ENCODE assay signal across 39 cellular contexts in the genomic region with DNA sequence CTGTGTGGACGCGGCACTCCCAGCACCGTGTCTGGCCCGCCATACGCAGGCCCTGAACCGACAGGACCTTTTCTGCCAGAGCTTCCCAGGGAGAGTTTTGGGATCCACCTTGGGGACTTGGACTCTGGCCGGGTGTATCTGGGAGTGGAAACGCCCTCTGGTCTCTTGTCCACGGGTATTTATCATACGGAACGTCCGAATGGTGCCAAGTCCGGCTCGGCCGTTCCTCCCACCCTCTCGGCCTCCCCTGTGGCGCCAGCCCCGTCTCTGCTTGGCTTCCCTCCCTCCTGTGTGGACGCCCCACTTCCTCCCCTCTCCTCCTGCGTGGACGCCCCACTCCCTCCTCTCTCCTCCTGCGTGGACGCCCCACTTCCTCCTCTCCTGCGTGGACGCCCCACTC. TPM values are rescaled to one million over a fixed set of nuclear protein-coding genes. Genes with fewer than 3 reads are reported as not detected.
DNase-seq lines count a peak whose midpoint lies in the region; ATAC-seq, FAIRE-seq and TF ChIP-seq lines count a peak whose summit lies in the region.
"Had no signal": no experiment of that assay in that cellular context is flagged by ENCODE, and none has a peak within 500 bp of the region (broad histone marks: within the 10 kb centered on the region; RNA-seq: fewer than 3 reads in every experiment).

No MANE protein-coding gene starts in this region.

- no peak overlapping the region for H3K9ac ChIP-seq in HepG2 (ENCODE audit: insufficient read depth, low read depth, low read length)
- H3K9ac ChIP-seq: BLaER1; BLaER1 treated with 17β-estradiol and CSF1 and Interleukin-3, amounts not matched to agents 10 nM and 100 nM had no signal

- intact Hi-C loops in left ventricle myocardium inferior (cut with micrococcal nuclease) (no loop called here), Right ventricle myocardium superior (cut with DNase I) (no loop called here), left ventricle myocardium superior (cut with micrococcal nuclease) (no loop called here), left cardiac atrium (cut with DNase I) (no loop called here), HepG2 (cut with micrococcal nuclease; ENCODE audit: unreplicated experiment) (no loop called here), right lobe of liver (cut with DNase I) (no loop called here)

- in situ Hi-C loops in HepG2 (cut with HindIII; ENCODE audit: extremely low pct_ligation_motif_present, low pct_unique_long_range_greater_than_20kb) = no loop called here

- H3K4me2 ChIP-seq in HepG2 (ENCODE audit: low read depth, low read length) = no peak overlapping the region
- H3K4me2 ChIP-seq: A549; BLaER1; BLaER1 treated with 17β-estradiol and CSF1 and Interleukin-3, amounts not matched to agents 10 nM and 100 nM had no signal

- CTCF ChIA-PET in HepG2 (lab: Yijun Ruan, JAX; ENCODE audit: low intra/inter-chr PET ratio, low total read pairs) = no interaction called here

- POLR2A ChIA-PET in HepG2 (lab: Yijun Ruan, JAX) = no interaction called here

- H2AFZ ChIP-seq in HepG2 (ENCODE audit: low read length) = no peak overlapping the region

- BruUV-seq in HepG2 (replicated peaks; lab: Mats Ljungman, UMichigan) = no TSS peak

- no peaks in the 10 kb centered on the region for H3K79me2 ChIP-seq in HepG2 (ENCODE audit: insufficient read depth, low read length)

- no peak for TF ChIP-seq EP300 in HepG2 (IDR thresholded peaks at IDR 0.05; ENCODE audit: low read depth in 2 of 2, low read length in 2 of 2)
- TF ChIP-seq EP300 in HepG2 (CRISPR knock-in tag; IDR thresholded peaks at IDR 0.05; ENCODE audit: borderline replicate concordance) = no peak

- no peak for DNase-seq in left ventricle myocardium inferior
- no peak for DNase-seq in Right ventricle myocardium superior
- no peak for DNase-seq in left ventricle myocardium superior
- DNase-seq in left cardiac atrium = no peak
- DNase-seq in HepG2 (ENCODE audit: low spot score) = no peak
- no peak for DNase-seq in right lobe of liver
- DNase-seq: 8988T; ACHN; AML-193; BE2C; C1 segment of cervical spinal cord; Caco-2; Calu3; CD4-positive, alpha-beta memory T cell; CD4-positive, alpha-beta T cell; CD4-positive, CD25-positive, alpha-beta regulatory T cell; CD8-positive, alpha-beta memory T cell; CD8-positive, alpha-beta T cell; COR-L47; DMS 273 treated with DMSO at 0.1 percent for 48 hours; DMS153; DMS53; DMS79; DMS79 treated with DMSO at 0.1 percent for 48 hours; DND-41; EL had no signal

- 24% methylated on average over 18 of the region's 25 CpGs for WGBS in HepG2 (ENCODE audit: low lambda C conversion rate)
- 82% methylated on average over 14 of the region's 25 CpGs for WGBS in right lobe of liver (ENCODE audit: insufficient coverage, low coverage, low lambda C conversion rate, missing lambda C conversion rate)

- no peaks in the 10 kb centered on the region for H4K20me1 ChIP-seq in HepG2 (ENCODE audit: insufficient read depth, low read length)
- H4K20me1 ChIP-seq: BLaER1 had no signal

- H3K36me3 ChIP-seq in left ventricle myocardium inferior = no peaks in the 10 kb centered on the region
- H3K36me3 ChIP-seq in HepG2 (replicated peaks in 1 of 2; ENCODE audit: control insufficient read depth in 1 of 2, insufficient read depth in 2 of 2, low read length in 2 of 2) = no peaks in the 10 kb centered on the region
- H3K36me3 ChIP-seq in right lobe of liver = no peaks in the 10 kb centered on the region
- H3K36me3 ChIP-seq: BE2C; BLaER1; BLaER1 treated with 17β-estradiol and CSF1 and Interleukin-3, amounts not matched to agents 10 nM and 100 nM had no signal

- TF ChIP-seq CTCF in left ventricle myocardium inferior (IDR thresholded peaks at IDR 0.05; ENCODE audit: borderline replicate concordance) (no peak), HepG2 (CRISPR knock-in tag; IDR thresholded peaks at IDR 0.05) (no peak), right lobe of liver (IDR thresholded peaks at IDR 0.05) (no peak)

- H3K27me3 ChIP-seq in left ventricle myocardium inferior (ENCODE audit: low read depth) = peaks cover 3% of the 10 kb centered on the region
- H3K27me3 ChIP-seq in HepG2 (ENCODE audit: control insufficient read depth in 1 of 2, insufficient read depth in 2 of 2, low read length in 2 of 2) = peaks cover 5 to 19% of the 10 kb centered on the region in 2 experiments; a peak in 4 of 5 replicates
- no peaks in the 10 kb centered on the region for H3K27me3 ChIP-seq in right lobe of liver
- H3K27me3 ChIP-seq: BE2C; BLaER1; BLaER1 treated with 17β-estradiol and CSF1 and Interleukin-3, amounts not matched to agents 10 nM and 100 nM had no signal

- peak overlapping the region; percentile 19 for H3K27ac ChIP-seq in left ventricle myocardium inferior (replicated peaks)
- H3K27ac ChIP-seq in HepG2 (ENCODE audit: extremely low read length, insufficient read depth, low read length) = no peak overlapping the region
- no peak overlapping the region for H3K27ac ChIP-seq in right lobe of liver
- H3K27ac ChIP-seq: 22Rv1; A549; BLaER1; BLaER1 treated with 17β-estradiol and CSF1 and Interleukin-3, amounts not matched to agents 10 nM and 100 nM; C4-2B had no signal

- H3K4me1 ChIP-seq in left ventricle myocardium inferior (peaks cover 9% of the 10 kb centered on the region), HepG2 (ENCODE audit: insufficient read depth, low read length) (no peaks in the 10 kb centered on the region), right lobe of liver (no peaks in the 10 kb centered on the region)
- H3K4me1 ChIP-seq: A549, BE2C, Caco-2 had no signal

- H3K4me3 ChIP-seq in left ventricle myocardium inferior (no peak overlapping the region), HepG2 (replicated peaks in 1 of 3; ENCODE audit: insufficient read depth in 1 of 3, low read depth in 2 of 3, low read length in 3 of 3) (no peak overlapping the region), right lobe of liver (no peak overlapping the region)
- H3K4me3 ChIP-seq: A549; BLaER1; BLaER1 treated with 17β-estradiol and CSF1 and Interleukin-3, amounts not matched to agents 10 nM and 100 nM had no signal

- TF ChIP-seq RAD21 in HepG2 (CRISPR knock-in tag; IDR thresholded peaks at IDR 0.05) = no peak

- TF ChIP-seq POLR2A in HepG2 (IDR thresholded peaks at IDR 0.05; ENCODE audit: insufficient read depth in 1 of 2, low read depth in 2 of 2, low read length in 2 of 2) = no peak
- no peak for TF ChIP-seq POLR2A in right lobe of liver (IDR thresholded peaks at IDR 0.05)

- ATAC-seq in Right ventricle myocardium superior (ENCODE audit: poor library complexity) (no peak), left ventricle myocardium superior (peak; percentile 57), left cardiac atrium (no peak), HepG2 (peak; percentile 34; the same call in 2 of the 3 replicates), right lobe of liver (no peak)
- ATAC-seq: A549; CD8-positive, alpha-beta T cell had no signal

- FAIRE-seq in HepG2 (lab: Jason Lieb, UNC) = no peak
- FAIRE-seq: A204.1, A549, D721Med had no signal

- H3K9me3 ChIP-seq in left ventricle myocardium inferior (replicated peaks) (no peaks in the 10 kb centered on the region), HepG2 (ENCODE audit: low read length) (no peaks in the 10 kb centered on the region), right lobe of liver (no peaks in the 10 kb centered on the region)
- H3K9me3 ChIP-seq: A549, Caco-2 had no signal

RNA-seq across cellular contexts. Expression of a gene that starts 12.1 kb away (rescaled TPM):
- total RNA-seq in left ventricle myocardium inferior (21.9 TPM), Right ventricle myocardium superior (4.1 TPM), left ventricle myocardium superior (14.3 TPM), left cardiac atrium (1 to 10 TPM; 4.3 to 10.0 TPM), HepG2 (2016; rRNA removed; fragmentation: Illumina TruSeq; extraction: Trizol) (not detected in 2 replicates), right lobe of liver (under 1 TPM in 5 of 6 experiments, not detected in 1; 0.05 to 0.27 (median 0.09) TPM)
- not detected in 2 replicates for total RNA-seq in HepG2 (2016; cell fraction: cytosol; rRNA removed; fragmentation: Illumina TruSeq; extraction: Trizol; ENCODE audit: low read depth)
- total RNA-seq in HepG2 (2016; cell fraction: insoluble cytoplasmic fraction; rRNA removed; fragmentation: Illumina TruSeq; extraction: Trizol) = not detected in 2 replicates
- total RNA-seq in HepG2 (2016; cell fraction: membrane; rRNA removed; fragmentation: Illumina TruSeq; extraction: Trizol) = 0.03 TPM in 1 of 2 replicates, not detected in the other
- not detected in 2 replicates for total RNA-seq in HepG2 (2016; cell fraction: nucleus; rRNA removed; fragmentation: Illumina TruSeq; extraction: Trizol)
- 0.01 and 0.05 TPM in 2 replicates for polyA plus RNA-seq in HepG2 (2011; rRNA removed)
- polyA plus RNA-seq in HepG2 (2011; cell fraction: cytosol; rRNA removed) = 0.07 and 0.09 TPM in 2 replicates
- 0.19 and 0.24 TPM in 2 replicates for polyA plus RNA-seq in HepG2 (2011; cell fraction: nucleus; rRNA removed)
- polyA plus RNA-seq in HepG2 (2012) = 0.15 and 0.39 TPM in 2 replicates
- polyA plus RNA-seq in HepG2 (2016; cell fraction: cytosol; fragmentation: Illumina TruSeq; extraction: Trizol; ENCODE audit: low read depth) = 0.07 TPM in 1 of 2 replicates, not detected in the other
- polyA plus RNA-seq in HepG2 (2016; cell fraction: insoluble cytoplasmic fraction; fragmentation: Illumina TruSeq; extraction: Trizol; ENCODE audit: low read depth) = not detected in 2 replicates
- 0.05 TPM in 1 of 2 replicates, not detected in the other for polyA plus RNA-seq in HepG2 (2016; cell fraction: membrane; fragmentation: Illumina TruSeq; extraction: Trizol; ENCODE audit: low read depth)
- polyA plus RNA-seq in HepG2 (2016; cell fraction: nucleus; fragmentation: Illumina TruSeq; extraction: Trizol; ENCODE audit: insufficient read depth, low read depth) = not detected in 2 replicates
- polyA minus RNA-seq in HepG2 (2011; rRNA and poly(A)+ RNA removed; ENCODE audit: low replicate concordance) = 0.16 and 9.3 TPM in 2 replicates
- polyA minus RNA-seq in HepG2 (2011; cell fraction: cytosol; rRNA and poly(A)+ RNA removed) = not detected in 2 replicates
- polyA minus RNA-seq in HepG2 (2011; cell fraction: nucleus; rRNA and poly(A)+ RNA removed) = not detected in 2 replicates
- polyA plus RNA-seq: CD14-positive monocyte; CD4-positive, alpha-beta memory T cell; CD4-positive, CD25-positive, alpha-beta regulatory T cell; CD8-positive, alpha-beta memory T cell had no signal

RNA-seq across cellular contexts. Expression of a gene that starts 29.4 kb away (rescaled TPM):
- total RNA-seq in left ventricle myocardium inferior (1,533 TPM), Right ventricle myocardium superior (1,928 TPM), left ventricle myocardium superior (1,923 TPM), left cardiac atrium (1,000 to 10,000 TPM in 1 of 2 donors, 100 to 1,000 TPM in 1; 847 to 1,152 TPM), HepG2 (2016; rRNA removed; fragmentation: Illumina TruSeq; extraction: Trizol) (136 and 309 TPM in 2 replicates), right lobe of liver (100 to 1,000 TPM in 4 of 6 experiments, 10 to 100 TPM in 2; 88.6 to 369 (median 124) TPM)
- total RNA-seq in HepG2 (2016; cell fraction: cytosol; rRNA removed; fragmentation: Illumina TruSeq; extraction: Trizol; ENCODE audit: low read depth) = 81.8 and 84.4 TPM in 2 replicates
- 114 and 317 TPM in 2 replicates for total RNA-seq in HepG2 (2016; cell fraction: insoluble cytoplasmic fraction; rRNA removed; fragmentation: Illumina TruSeq; extraction: Trizol)
- 96.0 and 109 TPM in 2 replicates for total RNA-seq in HepG2 (2016; cell fraction: membrane; rRNA removed; fragmentation: Illumina TruSeq; extraction: Trizol)
- 271 and 340 TPM in 2 replicates for total RNA-seq in HepG2 (2016; cell fraction: nucleus; rRNA removed; fragmentation: Illumina TruSeq; extraction: Trizol)
- 754 and 1,057 TPM in 2 replicates for polyA plus RNA-seq in HepG2 (2011; rRNA removed)
- 595 and 749 TPM in 2 replicates for polyA plus RNA-seq in HepG2 (2011; cell fraction: cytosol; rRNA removed)
- 561 and 615 TPM in 2 replicates for polyA plus RNA-seq in HepG2 (2011; cell fraction: nucleus; rRNA removed)
- polyA plus RNA-seq in HepG2 (2012) = 926 and 933 TPM in 2 replicates
- 148 and 149 TPM in 2 replicates for polyA plus RNA-seq in HepG2 (2016; cell fraction: cytosol; fragmentation: Illumina TruSeq; extraction: Trizol; ENCODE audit: low read depth)
- 179 and 219 TPM in 2 replicates for polyA plus RNA-seq in HepG2 (2016; cell fraction: insoluble cytoplasmic fraction; fragmentation: Illumina TruSeq; extraction: Trizol; ENCODE audit: low read depth)
- 152 and 167 TPM in 2 replicates for polyA plus RNA-seq in HepG2 (2016; cell fraction: membrane; fragmentation: Illumina TruSeq; extraction: Trizol; ENCODE audit: low read depth)
- 760 and 837 TPM in 2 replicates for polyA plus RNA-seq in HepG2 (2016; cell fraction: nucleus; fragmentation: Illumina TruSeq; extraction: Trizol; ENCODE audit: insufficient read depth, low read depth)
- polyA minus RNA-seq in HepG2 (2011; rRNA and poly(A)+ RNA removed; ENCODE audit: low replicate concordance) = 426 and 707 TPM in 2 replicates
- polyA minus RNA-seq in HepG2 (2011; cell fraction: cytosol; rRNA and poly(A)+ RNA removed) = 369 and 454 TPM in 2 replicates
- polyA minus RNA-seq in HepG2 (2011; cell fraction: nucleus; rRNA and poly(A)+ RNA removed) = 97.1 and 115 TPM in 2 replicates

RNA-seq across cellular contexts. Expression of a gene that starts 31.5 kb away (rescaled TPM):
- 54.3 TPM for total RNA-seq in left ventricle myocardium inferior
- total RNA-seq in Right ventricle myocardium superior = 54.5 TPM
- total RNA-seq in left ventricle myocardium superior = 55.5 TPM
- total RNA-seq in left cardiac atrium = 10 to 100 TPM; 33.7 to 43.6 TPM
- 52.5 and 78.0 TPM in 2 replicates for total RNA-seq in HepG2 (2016; rRNA removed; fragmentation: Illumina TruSeq; extraction: Trizol)
- 14.6 and 16.3 TPM in 2 replicates for total RNA-seq in HepG2 (2016; cell fraction: cytosol; rRNA removed; fragmentation: Illumina TruSeq; extraction: Trizol; ENCODE audit: low read depth)
- total RNA-seq in HepG2 (2016; cell fraction: insoluble cytoplasmic fraction; rRNA removed; fragmentation: Illumina TruSeq; extraction: Trizol) = 49.1 and 82.6 TPM in 2 replicates
- total RNA-seq in HepG2 (2016; cell fraction: membrane; rRNA removed; fragmentation: Illumina TruSeq; extraction: Trizol) = 30.6 and 32.9 TPM in 2 replicates
- 53.4 and 70.1 TPM in 2 replicates for total RNA-seq in HepG2 (2016; cell fraction: nucleus; rRNA removed; fragmentation: Illumina TruSeq; extraction: Trizol)
- 101 and 114 TPM in 2 replicates for polyA plus RNA-seq in HepG2 (2011; rRNA removed)
- polyA plus RNA-seq in HepG2 (2011; cell fraction: cytosol; rRNA removed) = 20.8 and 36.5 TPM in 2 replicates
- 255 and 333 TPM in 2 replicates for polyA plus RNA-seq in HepG2 (2011; cell fraction: nucleus; rRNA removed)
- 52.2 and 65.7 TPM in 2 replicates for polyA plus RNA-seq in HepG2 (2012)
- 16.5 and 17.7 TPM in 2 replicates for polyA plus RNA-seq in HepG2 (2016; cell fraction: cytosol; fragmentation: Illumina TruSeq; extraction: Trizol; ENCODE audit: low read depth)
- 70.9 and 71.7 TPM in 2 replicates for polyA plus RNA-seq in HepG2 (2016; cell fraction: insoluble cytoplasmic fraction; fragmentation: Illumina TruSeq; extraction: Trizol; ENCODE audit: low read depth)
- 34.9 and 37.3 TPM in 2 replicates for polyA plus RNA-seq in HepG2 (2016; cell fraction: membrane; fragmentation: Illumina TruSeq; extraction: Trizol; ENCODE audit: low read depth)
- 138 and 146 TPM in 2 replicates for polyA plus RNA-seq in HepG2 (2016; cell fraction: nucleus; fragmentation: Illumina TruSeq; extraction: Trizol; ENCODE audit: insufficient read depth, low read depth)
- polyA minus RNA-seq in HepG2 (2011; rRNA and poly(A)+ RNA removed; ENCODE audit: low replicate concordance) = 247 and 377 TPM in 2 replicates
- 67.1 and 69.6 TPM in 2 replicates for polyA minus RNA-seq in HepG2 (2011; cell fraction: cytosol; rRNA and poly(A)+ RNA removed)
- polyA minus RNA-seq in HepG2 (2011; cell fraction: nucleus; rRNA and poly(A)+ RNA removed) = 37.9 and 42.3 TPM in 2 replicates
- total RNA-seq in right lobe of liver = 10 to 100 TPM; 25.9 to 42.9 (median 33.3) TPM

RNA-seq across cellular contexts. Expression of a gene that starts 37.9 kb away (rescaled TPM):
- not detected for total RNA-seq in left ventricle myocardium inferior
- not detected for total RNA-seq in Right ventricle myocardium superior
- not detected for total RNA-seq in left ventricle myocardium superior
- total RNA-seq in left cardiac atrium = under 1 TPM in 1 of 2 donors, not detected in 1; 0.44 TPM
- total RNA-seq in HepG2 (2016; rRNA removed; fragmentation: Illumina TruSeq; extraction: Trizol) = 0.24 TPM in 1 of 2 replicates, not detected in the other
- total RNA-seq in HepG2 (2016; cell fraction: cytosol; rRNA removed; fragmentation: Illumina TruSeq; extraction: Trizol; ENCODE audit: low read depth) = not detected in 2 replicates
- 0.09 TPM in 1 of 2 replicates, not detected in the other for total RNA-seq in HepG2 (2016; cell fraction: insoluble cytoplasmic fraction; rRNA removed; fragmentation: Illumina TruSeq; extraction: Trizol)
- 0.17 and 0.19 TPM in 2 replicates for total RNA-seq in HepG2 (2016; cell fraction: membrane; rRNA removed; fragmentation: Illumina TruSeq; extraction: Trizol)
- total RNA-seq in HepG2 (2016; cell fraction: nucleus; rRNA removed; fragmentation: Illumina TruSeq; extraction: Trizol) = not detected in 2 replicates
- 0.07 TPM in 1 of 2 replicates, not detected in the other for polyA plus RNA-seq in HepG2 (2011; rRNA removed)
- polyA plus RNA-seq in HepG2 (2011; cell fraction: cytosol; rRNA removed) = not detected in 2 replicates
- polyA plus RNA-seq in HepG2 (2011; cell fraction: nucleus; rRNA removed) = not detected in 2 replicates
- polyA plus RNA-seq in HepG2 (2012) = 0.09 and 0.27 TPM in 2 replicates
- 0.08 and 0.16 TPM in 2 replicates for polyA plus RNA-seq in HepG2 (2016; cell fraction: cytosol; fragmentation: Illumina TruSeq; extraction: Trizol; ENCODE audit: low read depth)
- polyA plus RNA-seq in HepG2 (2016; cell fraction: insoluble cytoplasmic fraction; fragmentation: Illumina TruSeq; extraction: Trizol; ENCODE audit: low read depth) = not detected in 2 replicates
- polyA plus RNA-seq in HepG2 (2016; cell fraction: membrane; fragmentation: Illumina TruSeq; extraction: Trizol; ENCODE audit: low read depth) = 0.13 TPM in 1 of 2 replicates, not detected in the other
- polyA plus RNA-seq in HepG2 (2016; cell fraction: nucleus; fragmentation: Illumina TruSeq; extraction: Trizol; ENCODE audit: insufficient read depth, low read depth) = 0.33 TPM in 1 of 2 replicates, not detected in the other
- not detected in 2 replicates for polyA minus RNA-seq in HepG2 (2011; rRNA and poly(A)+ RNA removed; ENCODE audit: low replicate concordance)
- not detected in 2 replicates for polyA minus RNA-seq in HepG2 (2011; cell fraction: cytosol; rRNA and poly(A)+ RNA removed)
- not detected in 2 replicates for polyA minus RNA-seq in HepG2 (2011; cell fraction: nucleus; rRNA and poly(A)+ RNA removed)
- under 1 TPM in 1 of 6 experiments, not detected in 5; 0.15 TPM for total RNA-seq in right lobe of liver
- total RNA-seq: A172, Daoy had no signal
- polyA plus RNA-seq: AG04450; CD14-positive monocyte; CD4-positive, alpha-beta memory T cell; CD8-positive, alpha-beta memory T cell had no signal

RNA-seq across cellular contexts. Expression of a gene that starts 57.9 kb away (rescaled TPM):
- not detected for total RNA-seq in left ventricle myocardium inferior
- total RNA-seq in Right ventricle myocardium superior = 0.32 TPM
- 0.37 TPM for total RNA-seq in left ventricle myocardium superior
- 1 to 10 TPM in 1 of 2 donors, under 1 TPM in 1; 0.81 to 1.1 TPM for total RNA-seq in left cardiac atrium
- total RNA-seq in HepG2 (2016; rRNA removed; fragmentation: Illumina TruSeq; extraction: Trizol) = not detected in 2 replicates
- total RNA-seq in HepG2 (2016; cell fraction: cytosol; rRNA removed; fragmentation: Illumina TruSeq; extraction: Trizol; ENCODE audit: low read depth) = not detected in 2 replicates
- not detected in 2 replicates for total RNA-seq in HepG2 (2016; cell fraction: insoluble cytoplasmic fraction; rRNA removed; fragmentation: Illumina TruSeq; extraction: Trizol)
- total RNA-seq in HepG2 (2016; cell fraction: membrane; rRNA removed; fragmentation: Illumina TruSeq; extraction: Trizol) = not detected in 2 replicates
- not detected in 2 replicates for total RNA-seq in HepG2 (2016; cell fraction: nucleus; rRNA removed; fragmentation: Illumina TruSeq; extraction: Trizol)
- polyA plus RNA-seq in HepG2 (2011; rRNA removed) = 0.07 TPM in 1 of 2 replicates, not detected in the other
- 0.13 TPM in 1 of 2 replicates, not detected in the other for polyA plus RNA-seq in HepG2 (2011; cell fraction: cytosol; rRNA removed)
- 0.50 and 0.71 TPM in 2 replicates for polyA plus RNA-seq in HepG2 (2011; cell fraction: nucleus; rRNA removed)
- polyA plus RNA-seq in HepG2 (2012) = 0.16 TPM in 1 of 2 replicates, not detected in the other
- not detected in 2 replicates for polyA plus RNA-seq in HepG2 (2016; cell fraction: cytosol; fragmentation: Illumina TruSeq; extraction: Trizol; ENCODE audit: low read depth)
- not detected in 2 replicates for polyA plus RNA-seq in HepG2 (2016; cell fraction: insoluble cytoplasmic fraction; fragmentation: Illumina TruSeq; extraction: Trizol; ENCODE audit: low read depth)
- not detected in 2 replicates for polyA plus RNA-seq in HepG2 (2016; cell fraction: membrane; fragmentation: Illumina TruSeq; extraction: Trizol; ENCODE audit: low read depth)
- polyA plus RNA-seq in HepG2 (2016; cell fraction: nucleus; fragmentation: Illumina TruSeq; extraction: Trizol; ENCODE audit: insufficient read depth, low read depth) = not detected in 2 replicates
- polyA minus RNA-seq in HepG2 (2011; rRNA and poly(A)+ RNA removed; ENCODE audit: low replicate concordance) = not detected in 2 replicates
- not detected in 2 replicates for polyA minus RNA-seq in HepG2 (2011; cell fraction: cytosol; rRNA and poly(A)+ RNA removed)
- not detected in 2 replicates for polyA minus RNA-seq in HepG2 (2011; cell fraction: nucleus; rRNA and poly(A)+ RNA removed)
- total RNA-seq in right lobe of liver = under 1 TPM in 3 of 6 experiments, not detected in 3; 0.59 to 0.95 (median 0.74) TPM
- total RNA-seq: A172, B cell, Caco-2, Calu3 had no signal
- polyA plus RNA-seq: A549, AG04450, BJ had no signal

Comparison
In these comparisons a context has a peak if more than half of its experiments do, and no peak if none do; other contexts are left out.
1. ATAC-seq: peak in left ventricle myocardium superior (single experiment) and HepG2 (single experiment); none in Right ventricle myocardium superior (single experiment), left cardiac atrium (0 of 2) and right lobe of liver (0 of 4).